In genomic region chr18:3593904-3594759, GRCh38 we compare ENCODE assay signal across 8 cellular contexts.
DNase-seq lines count a peak whose midpoint lies in the region; ATAC-seq, FAIRE-seq and TF ChIP-seq lines count a peak whose summit lies in the region.

No MANE protein-coding gene starts in this region.

- H3K27ac ChIP-seq in coronary artery: peak overlapping the region; percentile 86 to 97

- H3K4me3 ChIP-seq in coronary artery: peak overlapping the region; percentile 75

- peak; percentile 98 for TF ChIP-seq CTCF in coronary artery (IDR thresholded peaks at IDR 0.05)

- FAIRE-seq in GM19239 (lab: Jason Lieb, UNC): peak; percentile 77

- peak; percentile 37 to 97 (median 89) for DNase-seq in C1 segment of cervical spinal cord (lab: John Stamatoyannopoulos, UW)
- no peak for DNase-seq in GM19239 (ENCODE audit: insufficient read length, low spot score)
- peak; percentile 98 for DNase-seq in NCI-H510A treated with DMSO at 0.1 percent for 48 hours (lab: John Stamatoyannopoulos, UW)
- DNase-seq in activated CD4-positive, alpha-beta T cell treated with anti-CD3 and anti-CD28 coated beads for 48 hours: peak; percentile 90
- peak; percentile 95 for DNase-seq in coronary artery (ENCODE audit: low spot score)
- DNase-seq in left lobe of liver (ENCODE audit: low spot score): peak; percentile 88
- peak; percentile 75 for DNase-seq in stimulated activated CD4-positive, alpha-beta T cell treated with anti-CD3 and anti-CD28 coated beads, Interleukin-2, amount 100 ng/mL, for 4 hours (ENCODE audit: low read depth)

- ATAC-seq in HG03457 (IDR thresholded peaks at IDR 0.05; ENCODE audit: unreplicated experiment) (peak; percentile 51), left lobe of liver (peak; percentile 88)
